22 cellular contexts compared by ENCODE assay signal in the genomic region with DNA sequence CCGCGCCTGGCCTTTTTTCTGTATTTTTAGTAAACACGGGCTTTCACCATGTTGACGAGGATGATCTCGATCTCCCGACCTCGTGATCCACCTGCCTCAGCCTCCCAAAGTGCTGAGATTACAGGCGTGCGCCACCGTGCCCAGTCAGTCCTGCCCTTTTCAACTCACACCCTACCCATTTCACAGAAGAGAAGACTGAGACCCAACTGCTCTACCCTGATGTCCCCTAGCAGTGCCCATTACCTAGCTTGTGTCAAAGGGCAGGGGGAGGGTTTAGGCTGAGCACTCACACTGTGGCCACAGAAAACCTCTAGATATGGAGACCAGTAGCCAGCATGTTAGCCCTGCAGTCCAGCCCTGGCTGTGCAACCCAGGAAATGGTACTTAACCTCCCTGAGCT. TPM values are rescaled to one million over a fixed set of nuclear protein-coding genes. Genes with fewer than 3 reads are reported as not detected.
"Had no signal": no experiment of that assay in that cellular context is flagged by ENCODE, and none has a peak within 500 bp of the region (broad histone marks: within the 10 kb centered on the region; RNA-seq: fewer than 3 reads in every experiment).

No MANE protein-coding gene starts in this region.

- H3K27me3 ChIP-seq: MG63 had no signal

- H3K9ac ChIP-seq: SK-N-SH had no signal

- H3K4me3 ChIP-seq: MG63 had no signal

- DNase-seq: Karpas-422, KG1, MG63, NCI-H1092, NCI-H1105 treated with DMSO at 0.1 percent for 48 hours, NCI-H1417 treated with DMSO at 0.1 percent for 48 hours, NCI-H146, NCI-H1694 treated with DMSO at 0.1 percent for 48 hours, NCI-H1930, NCI-H2081, NCI-H2107, NCI-H226, NCI-H446, NCI-H510A, NCI-H524 treated with DMSO at 0.1 percent for 48 hours, NCI-H69, NCI-H774, SHP77, SK-N-SH had no signal

- H3K4me2 ChIP-seq: SK-N-SH had no signal

- H3K9me3 ChIP-seq: MG63, SK-N-SH had no signal

- H3K27ac ChIP-seq: RWPE1 had no signal

- H3K36me3 ChIP-seq: MG63 had no signal

- FAIRE-seq: HTR-8/SVneo had no signal

RNA-seq across cellular contexts. Expression of a gene that starts 15.7 kb away (rescaled TPM):
- total RNA-seq: SK-MEL-5 had no signal
- polyA plus RNA-seq: SK-N-SH had no signal
